Comparison of ENCODE assay signal across 1 cellular context in the genomic region with DNA sequence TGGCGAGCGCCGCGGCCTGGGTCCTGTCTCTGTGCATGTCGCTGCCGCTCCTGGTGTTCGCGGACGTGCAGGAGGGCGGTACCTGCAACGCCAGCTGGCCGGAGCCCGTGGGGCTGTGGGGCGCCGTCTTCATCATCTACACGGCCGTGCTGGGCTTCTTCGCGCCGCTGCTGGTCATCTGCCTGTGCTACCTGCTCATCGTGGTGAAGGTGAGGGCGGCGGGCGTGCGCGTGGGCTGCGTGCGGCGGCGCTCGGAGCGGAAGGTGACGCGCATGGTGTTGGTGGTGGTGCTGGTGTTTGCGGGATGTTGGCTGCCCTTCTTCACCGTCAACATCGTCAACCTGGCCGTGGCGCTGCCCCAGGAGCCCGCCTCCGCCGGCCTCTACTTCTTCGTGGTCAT.
TF ChIP-seq lines count a peak whose summit lies in the region.

No MANE protein-coding gene starts in this region.

TF ChIP-seq in HepG2, 621 proteins besides CTCF, POLR2A, EP300 and RAD21 (continued from another document):
- TF ChIP-seq GZF1 (CRISPR knock-in tag; IDR thresholded peaks at IDR 0.05) (no peak), MIER2 (CRISPR knock-in tag; IDR thresholded peaks at IDR 0.05) (no peak), GPN1 (CRISPR knock-in tag; IDR thresholded peaks at IDR 0.05; ENCODE audit: borderline replicate concordance) (no peak), ZSCAN29 (CRISPR knock-in tag; conservative IDR thresholded peaks at IDR 0.05) (no peak)
TF ChIP-seq in HepG2: peak in this region for 2.
